Comparison of ENCODE assay signal across 13 cellular contexts in genomic region chr3:69020424-69020823, GRCh38. TPM values are rescaled to one million over a fixed set of nuclear protein-coding genes. Genes with fewer than 3 reads are reported as not detected.
DNase-seq lines count a peak whose midpoint lies in the region; ATAC-seq, FAIRE-seq and TF ChIP-seq lines count a peak whose summit lies in the region.
"Had no signal": no experiment of that assay in that cellular context is flagged by ENCODE, and none has a peak within 500 bp of the region (broad histone marks: within the 10 kb centered on the region; RNA-seq: fewer than 3 reads in every experiment).

No MANE protein-coding gene starts in this region.

- H3K4me3 Mint-ChIP-seq in Caco-2 (ENCODE audit: unreplicated experiment): no peak overlapping the region
- no peak overlapping the region for H3K4me3 Mint-ChIP-seq in nephron

- H3K9me1 ChIP-seq in K562 (ENCODE audit: control insufficient read depth, insufficient read depth, low read length): no peaks in the 10 kb centered on the region

- no peaks in the 10 kb centered on the region for H3K27me3 ChIP-seq in Caco-2 (replicated peaks; ENCODE audit: control insufficient read depth, insufficient read depth, low read length)
- H3K27me3 ChIP-seq in Karpas-422 (ENCODE audit: low read length): no peaks in the 10 kb centered on the region
- no peaks in the 10 kb centered on the region for H3K27me3 ChIP-seq in K562 (ENCODE audit: control insufficient read depth in 2 of 2, insufficient read depth in 2 of 2, low read length in 2 of 2)
- H3K27me3 ChIP-seq: breast epithelium had no signal

- H3K4me1 ChIP-seq in Caco-2: no peaks in the 10 kb centered on the region
- H3K4me1 ChIP-seq in Karpas-422 (ENCODE audit: low read length): peaks cover 3% of the 10 kb centered on the region; the same call in 1 of the 2 replicates
- peaks cover 0 to 2% of the 10 kb centered on the region in 2 experiments; a peak in 2 of 5 replicates for H3K4me1 ChIP-seq in K562 (replicated peaks in 1 of 2; ENCODE audit: control insufficient read depth in 2 of 2, insufficient read depth in 2 of 2, low read length in 2 of 2)
- H3K4me1 ChIP-seq: breast epithelium had no signal

- H3K27ac Mint-ChIP-seq in Caco-2 (ENCODE audit: unreplicated experiment) (no peak overlapping the region), nephron (no peak overlapping the region)

- in situ Hi-C loops in K562 (cut with MboI) (no loop called here), KBM-7 (cut with MboI; ENCODE audit: low pct_unique_long_range_greater_than_20kb, low sequenced_read_pairs) (no loop called here)

- BruUV-seq in Caco-2 (replicated peaks; lab: Mats Ljungman, UMichigan): no TSS peak
- BruUV-seq in K562 (replicated peaks; lab: Mats Ljungman, UMichigan): no TSS peak

- H3K9me3 ChIP-seq in Caco-2 (no peaks in the 10 kb centered on the region), Karpas-422 (ENCODE audit: low read length) (no peaks in the 10 kb centered on the region), K562 (replicated peaks; ENCODE audit: control insufficient read depth, insufficient read depth, low read depth, low read length) (no peaks in the 10 kb centered on the region)
- H3K9me3 ChIP-seq: breast epithelium had no signal

- no peaks in the 10 kb centered on the region for H3K9me2 ChIP-seq in Karpas-422 (replicated peaks; ENCODE audit: insufficient read depth, low read length)

- H3K9me3 Mint-ChIP-seq in Caco-2 (ENCODE audit: unreplicated experiment) (no peaks in the 10 kb centered on the region), nephron (no peaks in the 10 kb centered on the region)

- H3K9ac ChIP-seq in Karpas-422 (ENCODE audit: low read length) (no peak overlapping the region), K562 (ENCODE audit: insufficient read depth in 1 of 2, low read depth in 2 of 2, low read length in 2 of 2) (no peak overlapping the region)

- POLR2A ChIA-PET in Caco-2 (lab: Charles Lee) (no interaction called here), K562 (lab: Yijun Ruan, JAX) (no interaction called here)

- H3K79me2 ChIP-seq in Karpas-422 (ENCODE audit: low read length): peaks cover under 1% of the 10 kb centered on the region; the same call in 1 of the 2 replicates
- no peaks in the 10 kb centered on the region; the same call in 2 of the 3 replicates for H3K79me2 ChIP-seq in K562 (ENCODE audit: control insufficient read depth, insufficient read depth, low read length)

- H3K27ac ChIP-seq in Karpas-422 (ENCODE audit: low read length): no peak overlapping the region
- no peak overlapping the region for H3K27ac ChIP-seq in K562 (ENCODE audit: extremely low read depth, low read depth, low read length)
- H3K27ac ChIP-seq: breast epithelium had no signal

- CTCF ChIA-PET in Caco-2 (lab: Charles Lee) (no interaction called here), K562 (lab: Yijun Ruan, JAX; ENCODE audit: low intra/inter-chr PET ratio) (no interaction called here)

- TF ChIP-seq RAD21 in K562 (CRISPR knock-in tag; conservative IDR thresholded peaks at IDR 0.05 in 1 of 2, IDR thresholded peaks at IDR 0.05 in 1 of 2): no peak

- FAIRE-seq in K562 (lab: Jason Lieb, UNC): no peak

- no peaks in the 10 kb centered on the region for H3K4me1 Mint-ChIP-seq in Caco-2 (ENCODE audit: low read depth, unreplicated experiment)
- H3K4me1 Mint-ChIP-seq in nephron: peaks cover under 1% of the 10 kb centered on the region

- peak; percentile 55; the same call in 2 of the 3 replicates for ATAC-seq in K562
- ATAC-seq in HG03097 (IDR thresholded peaks at IDR 0.05; ENCODE audit: low FRiP score, unreplicated experiment): no peak

- H3K4me3 ChIP-seq in Caco-2 (ENCODE audit: low read depth, low read length) (no peak overlapping the region), Karpas-422 (ENCODE audit: low read length) (no peak overlapping the region), K562 (no peak overlapping the region)
- H3K4me3 ChIP-seq: breast epithelium had no signal

- H3K36me3 Mint-ChIP-seq in Caco-2 (ENCODE audit: insufficient read depth, unreplicated experiment): peaks cover 26% of the 10 kb centered on the region
- H3K36me3 Mint-ChIP-seq in nephron (ENCODE audit: low read depth): peaks cover 37% of the 10 kb centered on the region

- H4K20me1 ChIP-seq in Karpas-422 (ENCODE audit: insufficient read depth, low read depth, low read length) (no peaks in the 10 kb centered on the region), K562 (replicated peaks; ENCODE audit: control insufficient read depth, insufficient read depth, low read length) (no peaks in the 10 kb centered on the region)

- WGBS in K562 (ENCODE audit: insufficient coverage, low coverage, missing lambda C conversion rate): 19% methylated on average over 2 of the region's 2 CpGs

- TF ChIP-seq CTCF in Caco-2 (IDR thresholded peaks at IDR 0.05; ENCODE audit: insufficient read depth in 1 of 2, low read depth in 1 of 2, low read length in 1 of 2, severe bottlenecking in 1 of 2, unreplicated experiment in 1 of 2) (peak; percentile 33 to 45), K562 (IDR thresholded peaks at IDR 0.05 in 2 of 3, conservative IDR thresholded peaks at IDR 0.05 in 1 of 3; ENCODE audit: insufficient read depth in 2 of 3, low read depth in 1 of 3, low read length in 3 of 3) (peak in 1 of 3 experiments; percentile 35; a peak in 2 of 6 replicates), nephron (IDR thresholded peaks at IDR 0.05; ENCODE audit: unreplicated experiment in 3 of 3) (peak in 2 of 3 experiments; percentile 28 to 52)

- no peaks in the 10 kb centered on the region for H3K27me3 Mint-ChIP-seq in Caco-2 (ENCODE audit: insufficient read depth, unreplicated experiment)
- H3K27me3 Mint-ChIP-seq in nephron (ENCODE audit: low read depth): no peaks in the 10 kb centered on the region

- H2AFZ ChIP-seq in Karpas-422 (ENCODE audit: low read length) (no peak overlapping the region), K562 (ENCODE audit: low read depth, low read length) (no peak overlapping the region)

- H3K36me3 ChIP-seq in Caco-2 (ENCODE audit: control insufficient read depth, insufficient read depth, low read length) (peaks cover 1% of the 10 kb centered on the region; the same call in 1 of the 2 replicates), Karpas-422 (ENCODE audit: insufficient read depth, low read length) (peaks cover 39% of the 10 kb centered on the region), K562 (ENCODE audit: control insufficient read depth, insufficient read depth, low read length) (peaks cover 31% of the 10 kb centered on the region)

- intact Hi-C loops in Caco-2 (cut with micrococcal nuclease; ENCODE audit: unreplicated experiment) (no loop called here), K562 (cut with micrococcal nuclease) (no loop called here)

- no peak for DNase-seq in Caco-2
- DNase-seq in Karpas-422: peak; percentile 59
- no peak for DNase-seq in K562 (ENCODE audit: extremely low read depth in 1 of 4, low spot score in 3 of 4)
- DNase-seq in AG08395 (ENCODE audit: low spot score): no peak
- DNase-seq in KBM-7: no peak
- DNase-seq in NCI-H345 treated with DMSO at 0.1 percent for 48 hours (lab: John Stamatoyannopoulos, UW; ENCODE audit: unreplicated experiment): no peak
- DNase-seq: activated CD8-positive, alpha-beta memory T cell treated with anti-CD3 and anti-CD28 coated beads, Interleukin-2, amount 50 U/mL, for 48 hours; GDM1; stimulated activated naive CD4-positive, alpha-beta T cell treated with Interleukin-2 at 50 U/mL for 16 hours; T-helper 1 cell had no signal

- no peak for TF ChIP-seq EP300 in K562 (IDR thresholded peaks at IDR 0.05; ENCODE audit: low read length)

- TF ChIP-seq POLR2A in K562 (conservative IDR thresholded peaks at IDR 0.05): no peak

- H3K4me2 ChIP-seq in Karpas-422 (ENCODE audit: low read depth, low read length, poor library complexity, severe bottlenecking) (no peak overlapping the region), K562 (ENCODE audit: insufficient read depth, low read length) (no peak overlapping the region)

RNA-seq across cellular contexts. Expression of gene EOGT, which starts 6.9 kb away (rescaled TPM):
- total RNA-seq in Caco-2 (2022) (16.1 and 17.1 TPM in 2 replicates), K562 (2014; rRNA removed) (7.4 and 8.1 TPM in 2 replicates), K562 (2014; rRNA removed; fragmentation: Illumina TruSeq; extraction: Trizol) (14.5 and 17.9 TPM in 2 replicates), K562 (2015; rRNA removed; fragmentation: Illumina TruSeq; extraction: Trizol) (14.4 and 17.9 TPM in 2 replicates), K562 (2021) (9.6 and 10.4 TPM in 2 replicates)
- total RNA-seq in Karpas-422 (2014; rRNA removed; shearing (Covaris generic); ENCODE audit: low replicate concordance): 18.5 and 49.9 TPM in 2 replicates
- total RNA-seq in K562 (2011; cell fraction: chromatin; rRNA removed; ENCODE audit: low replicate concordance): 24.0 and 29.3 TPM in 2 replicates
- total RNA-seq in K562 (2011; cell fraction: nucleolus; rRNA removed): 13.2 and 16.2 TPM in 2 replicates
- 13.5 and 18.2 TPM in 2 replicates for total RNA-seq in K562 (2011; cell fraction: nucleoplasm; rRNA removed)
- polyA plus RNA-seq in K562 (2011; rRNA removed) (4.2 and 5.6 TPM in 2 replicates), K562 (2014; fragmentation: Illumina TruSeq; extraction: Trizol) (9.9 and 10.8 TPM in 2 replicates), K562 (2014; fragmentation: Nextera tagmentation; extraction: Ambion mirVana) (1 to 10 TPM; 3.6 to 5.1 TPM), K562 (2014; rRNA removed) (6.5 and 9.4 TPM in 2 replicates)
- polyA plus RNA-seq in K562 (2011; cell fraction: cytosol; rRNA removed): 2.3 and 2.7 TPM in 2 replicates
- 4.7 and 7.6 TPM in 2 replicates for polyA plus RNA-seq in K562 (2011; cell fraction: nucleus; rRNA removed)
- 6.5 and 6.7 TPM in 2 replicates for polyA plus RNA-seq in K562 (2012)
- polyA minus RNA-seq in K562 (2011; rRNA and poly(A)+ RNA removed): 8.5 and 10.3 TPM in 2 replicates
- 2.6 and 5.2 TPM in 2 replicates for polyA minus RNA-seq in K562 (2011; cell fraction: cytosol; rRNA and poly(A)+ RNA removed)
- polyA minus RNA-seq in K562 (2011; cell fraction: nucleus; rRNA and poly(A)+ RNA removed): 7.8 and 9.0 TPM in 2 replicates

RNA-seq across cellular contexts. Expression of gene TMF1, which starts 31.7 kb away (rescaled TPM):
- total RNA-seq in Caco-2 (2022) (30.2 and 35.0 TPM in 2 replicates), K562 (2014; rRNA removed) (7.1 and 9.5 TPM in 2 replicates), K562 (2014; rRNA removed; fragmentation: Illumina TruSeq; extraction: Trizol) (13.9 and 18.6 TPM in 2 replicates), K562 (2015; rRNA removed; fragmentation: Illumina TruSeq; extraction: Trizol) (11.2 and 13.7 TPM in 2 replicates), K562 (2021) (10.9 and 12.3 TPM in 2 replicates)
- total RNA-seq in Karpas-422 (2014; rRNA removed; shearing (Covaris generic); ENCODE audit: low replicate concordance): 22.1 and 25.2 TPM in 2 replicates
- total RNA-seq in K562 (2011; cell fraction: chromatin; rRNA removed; ENCODE audit: low replicate concordance): 20.0 and 109 TPM in 2 replicates
- 13.7 and 18.2 TPM in 2 replicates for total RNA-seq in K562 (2011; cell fraction: nucleolus; rRNA removed)
- 20.6 and 33.0 TPM in 2 replicates for total RNA-seq in K562 (2011; cell fraction: nucleoplasm; rRNA removed)
- polyA plus RNA-seq in K562 (2011; rRNA removed) (11.3 and 11.8 TPM in 2 replicates), K562 (2014; fragmentation: Illumina TruSeq; extraction: Trizol) (8.9 and 10.3 TPM in 2 replicates), K562 (2014; fragmentation: Nextera tagmentation; extraction: Ambion mirVana) (1 to 10 TPM; 3.1 to 3.7 TPM), K562 (2014; rRNA removed) (6.2 and 7.2 TPM in 2 replicates)
- 2.1 and 3.2 TPM in 2 replicates for polyA plus RNA-seq in K562 (2011; cell fraction: cytosol; rRNA removed)
- 9.1 and 10.1 TPM in 2 replicates for polyA plus RNA-seq in K562 (2011; cell fraction: nucleus; rRNA removed)
- 6.7 and 10.2 TPM in 2 replicates for polyA plus RNA-seq in K562 (2012)
- polyA minus RNA-seq in K562 (2011; rRNA and poly(A)+ RNA removed): 23.0 and 37.6 TPM in 2 replicates
- polyA minus RNA-seq in K562 (2011; cell fraction: cytosol; rRNA and poly(A)+ RNA removed): 9.6 and 10.0 TPM in 2 replicates
- 13.1 and 18.0 TPM in 2 replicates for polyA minus RNA-seq in K562 (2011; cell fraction: nucleus; rRNA and poly(A)+ RNA removed)

RNA-seq across cellular contexts. Expression of gene UBA3, which starts 59.7 kb away (rescaled TPM):
- total RNA-seq in Caco-2 (2022) (45.7 and 49.6 TPM in 2 replicates), K562 (2014; rRNA removed) (23.2 and 28.9 TPM in 2 replicates), K562 (2014; rRNA removed; fragmentation: Illumina TruSeq; extraction: Trizol) (35.4 and 40.9 TPM in 2 replicates), K562 (2015; rRNA removed; fragmentation: Illumina TruSeq; extraction: Trizol) (33.9 and 38.6 TPM in 2 replicates), K562 (2021) (31.2 and 33.8 TPM in 2 replicates)
- 58.8 and 83.2 TPM in 2 replicates for total RNA-seq in Karpas-422 (2014; rRNA removed; shearing (Covaris generic); ENCODE audit: low replicate concordance)
- 34.9 and 77.4 TPM in 2 replicates for total RNA-seq in K562 (2011; cell fraction: chromatin; rRNA removed; ENCODE audit: low replicate concordance)
- total RNA-seq in K562 (2011; cell fraction: nucleolus; rRNA removed): 20.9 and 22.8 TPM in 2 replicates
- 42.0 and 48.9 TPM in 2 replicates for total RNA-seq in K562 (2011; cell fraction: nucleoplasm; rRNA removed)
- polyA plus RNA-seq in K562 (2011; rRNA removed) (42.5 and 58.2 TPM in 2 replicates), K562 (2014; fragmentation: Illumina TruSeq; extraction: Trizol) (30.7 and 45.2 TPM in 2 replicates), K562 (2014; fragmentation: Nextera tagmentation; extraction: Ambion mirVana) (10 to 100 TPM; 58.3 to 80.0 TPM), K562 (2014; rRNA removed) (36.7 and 42.0 TPM in 2 replicates)
- polyA plus RNA-seq in K562 (2011; cell fraction: cytosol; rRNA removed): 11.9 and 19.8 TPM in 2 replicates
- polyA plus RNA-seq in K562 (2011; cell fraction: nucleus; rRNA removed): 37.5 and 53.9 TPM in 2 replicates
- polyA plus RNA-seq in K562 (2012): 28.0 and 29.6 TPM in 2 replicates
- 28.8 and 29.4 TPM in 2 replicates for polyA minus RNA-seq in K562 (2011; rRNA and poly(A)+ RNA removed)
- polyA minus RNA-seq in K562 (2011; cell fraction: cytosol; rRNA and poly(A)+ RNA removed): 9.5 and 9.9 TPM in 2 replicates
- 24.2 and 38.8 TPM in 2 replicates for polyA minus RNA-seq in K562 (2011; cell fraction: nucleus; rRNA and poly(A)+ RNA removed)
